Comparison of ENCODE assay signal across 11 cellular contexts in the genomic region with DNA sequence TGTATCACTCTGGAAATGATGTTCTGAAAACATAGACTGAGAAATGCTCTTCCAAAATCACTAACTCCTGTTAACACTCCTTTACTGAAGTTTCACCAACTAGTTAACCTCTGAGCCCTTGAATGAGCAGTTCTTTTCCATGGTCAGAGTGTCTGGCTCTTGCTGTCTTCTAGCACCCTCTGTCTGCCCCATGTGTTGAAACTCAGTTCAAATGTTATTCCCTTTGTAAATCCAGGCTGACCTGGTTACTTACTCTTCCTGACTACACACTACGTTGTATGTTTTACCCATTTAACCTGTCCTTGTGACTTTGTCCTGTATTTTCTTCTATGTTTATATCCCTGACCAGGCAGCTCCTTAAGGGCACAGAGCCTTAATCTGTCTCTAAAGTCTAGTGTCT.
DNase-seq lines count a peak whose midpoint lies in the region; ATAC-seq, FAIRE-seq and TF ChIP-seq lines count a peak whose summit lies in the region.
"Had no signal": no experiment of that assay in that cellular context is flagged by ENCODE, and none has a peak within 500 bp of the region (broad histone marks: within the 10 kb centered on the region; RNA-seq: fewer than 3 reads in every experiment).

No MANE protein-coding gene starts in this region.

- CTCF ChIA-PET in PC-3 (lab: Charles Lee): no interaction called here

- no peaks in the 10 kb centered on the region for H3K9me2 ChIP-seq in PC-3 (replicated peaks; ENCODE audit: low read length)

- no peaks in the 10 kb centered on the region for H4K20me1 ChIP-seq in PC-3 (ENCODE audit: low read length)

- WGBS in pancreas, 2 donors: 0 to 5% methylated on average over 1 of the region's 1 CpG
- 4 to 13% (median 12%) methylated on average over 1 of the region's 1 CpG for WGBS in spleen, 5 donors

- no peak overlapping the region for H3K27ac Mint-ChIP-seq in naive thymus-derived CD8-positive, alpha-beta T cell
- H3K27ac Mint-ChIP-seq: activated T-cell treated with anti-CD3 and anti-CD28 coated beads, Interleukin-2, amount 50 U/mL, for 72 hours; natural killer cell treated with Interleukin-12 subunit alpha and Interleukin-12 subunit beta and Interleukin-15 and Interleukin-18, amount 100 ng/mL, for 72 hours had no signal

- H3K4me3 Mint-ChIP-seq in naive thymus-derived CD8-positive, alpha-beta T cell: no peak overlapping the region
- H3K4me3 Mint-ChIP-seq: activated T-cell treated with anti-CD3 and anti-CD28 coated beads, Interleukin-2, amount 50 U/mL, for 72 hours; natural killer cell treated with Interleukin-12 subunit alpha and Interleukin-12 subunit beta and Interleukin-15 and Interleukin-18, amount 100 ng/mL, for 72 hours had no signal

- intact Hi-C loops in PC-3 (cut with micrococcal nuclease) (loop anchor here (1.0 kb wide), 1 partner anchor 459 kb away; no protein-coding TSS in a partner anchor), pancreas (cut with DNase I) (no loop called here), spleen (cut with DNase I; ENCODE audit: low total_unique reads) (no loop called here)

- H2AFZ ChIP-seq in PC-3 (ENCODE audit: low read length): no peak overlapping the region

- FAIRE-seq in pancreas (lab: Jason Lieb, UNC): no peak

- H3K9me3 Mint-ChIP-seq in naive thymus-derived CD8-positive, alpha-beta T cell: peaks cover 0 to 12% (median 4%) of the 10 kb centered on the region in 9 donors

- peak; percentile 56 for TF ChIP-seq CTCF in PC-3 (conservative IDR thresholded peaks at IDR 0.05; ENCODE audit: low read depth, low read length)
- TF ChIP-seq CTCF in pancreas (IDR thresholded peaks at IDR 0.05): no peak
- no peak for TF ChIP-seq CTCF in spleen (IDR thresholded peaks at IDR 0.05 in 8 of 11, conservative IDR thresholded peaks at IDR 0.05 in 3 of 11)
- no peak for TF ChIP-seq CTCF in omental fat pad (IDR thresholded peaks at IDR 0.05)

- no peak overlapping the region for H3K9ac ChIP-seq in PC-3 (ENCODE audit: low read length)

- peak; percentile 49 for ATAC-seq in PC-3
- ATAC-seq in pancreas: peak in 3 of 4 donors; percentile 39 to 58 (median 45)
- ATAC-seq in omental fat pad (ENCODE audit: low FRiP score): no peak
- ATAC-seq in HG02798 (IDR thresholded peaks at IDR 0.05; ENCODE audit: poor library complexity, unreplicated experiment): no peak
- ATAC-seq in naive thymus-derived CD8-positive, alpha-beta T cell: no peak
- ATAC-seq: activated T-cell treated with anti-CD3 and anti-CD28 coated beads, Interleukin-2, amount 50 U/mL, for 72 hours; natural killer cell treated with Interleukin-12 subunit alpha and Interleukin-12 subunit beta and Interleukin-15 and Interleukin-18, amount 100 ng/mL, for 72 hours had no signal

- no peak for TF ChIP-seq POLR2A in spleen (IDR thresholded peaks at IDR 0.05)

- POLR2A ChIA-PET in PC-3 (lab: Charles Lee; ENCODE audit: unreplicated experiment): no interaction called here
- POLR2A ChIA-PET in naive thymus-derived CD8-positive, alpha-beta T cell (lab: Charles Lee): no interaction called here

- H3K27ac ChIP-seq in PC-3 (ENCODE audit: low read length) (no peak overlapping the region), epithelial cell of prostate (no peak overlapping the region), pancreas (no peak overlapping the region), spleen (no peak overlapping the region)
- H3K27ac ChIP-seq: SJSA1 had no signal

- DNase-seq in HT-29 (ENCODE audit: low spot score): peak; percentile 16
- DNase-seq in PC-3: peak; percentile 30
- peak; percentile 14 for DNase-seq in epithelial cell of prostate (ENCODE audit: low read depth, low spot score)
- DNase-seq in pancreas: no peak
- DNase-seq in spleen: no peak
- DNase-seq in omental fat pad (ENCODE audit: low spot score): no peak
- no peak for DNase-seq in naive thymus-derived CD8-positive, alpha-beta T cell
- DNase-seq: activated T-cell treated with anti-CD3 and anti-CD28 coated beads, Interleukin-2, amount 50 U/mL, for 72 hours had no signal

- no peaks in the 10 kb centered on the region for H3F3A ChIP-seq in PC-3 (ENCODE audit: low read length, unreplicated experiment)

- no peak overlapping the region for H3K4me2 ChIP-seq in PC-3 (ENCODE audit: low read length)

- no peaks in the 10 kb centered on the region for H3K4me1 ChIP-seq in PC-3 (ENCODE audit: insufficient read depth, low read length)
- no peaks in the 10 kb centered on the region for H3K4me1 ChIP-seq in pancreas
- H3K4me1 ChIP-seq in spleen: no peaks in the 10 kb centered on the region
- H3K4me1 ChIP-seq: SJSA1 had no signal

- no peaks in the 10 kb centered on the region for H3K79me2 ChIP-seq in PC-3 (ENCODE audit: low read length)

- no peaks in the 10 kb centered on the region for H3K9me3 ChIP-seq in PC-3 (ENCODE audit: low read length)
- no peaks in the 10 kb centered on the region for H3K9me3 ChIP-seq in pancreas
- no peaks in the 10 kb centered on the region for H3K9me3 ChIP-seq in spleen
- H3K9me3 ChIP-seq: SJSA1 had no signal

- no TSS peak for BruUV-seq in PC-3 (replicated peaks; lab: Mats Ljungman, UMichigan)

- H3K4me3 ChIP-seq in PC-3 (ENCODE audit: low read length): no peak overlapping the region
- no peak overlapping the region for H3K4me3 ChIP-seq in pancreas
- no peak overlapping the region for H3K4me3 ChIP-seq in spleen
- H3K4me3 ChIP-seq: SJSA1 had no signal

- peaks cover 3% of the 10 kb centered on the region; the same call in 1 of the 2 replicates for H3K27me3 ChIP-seq in PC-3 (ENCODE audit: low read length)
- H3K27me3 ChIP-seq in pancreas: no peaks in the 10 kb centered on the region
- H3K27me3 ChIP-seq in spleen (replicated peaks in 1 of 7): no peaks in the 10 kb centered on the region
- H3K27me3 ChIP-seq: SJSA1 had no signal

- no peaks in the 10 kb centered on the region for H3K36me3 Mint-ChIP-seq in naive thymus-derived CD8-positive, alpha-beta T cell
- H3K36me3 Mint-ChIP-seq: natural killer cell treated with Interleukin-12 subunit alpha and Interleukin-12 subunit beta and Interleukin-15 and Interleukin-18, amount 100 ng/mL, for 72 hours had no signal

- H3K36me3 ChIP-seq in PC-3 (ENCODE audit: low read depth, low read length) (no peaks in the 10 kb centered on the region), pancreas (no peaks in the 10 kb centered on the region), spleen (no peaks in the 10 kb centered on the region)
- H3K36me3 ChIP-seq: SJSA1 had no signal

- no peaks in the 10 kb centered on the region for H3K27me3 Mint-ChIP-seq in naive thymus-derived CD8-positive, alpha-beta T cell
- H3K27me3 Mint-ChIP-seq: natural killer cell treated with Interleukin-12 subunit alpha and Interleukin-12 subunit beta and Interleukin-15 and Interleukin-18, amount 100 ng/mL, for 72 hours had no signal

- H3K4me1 Mint-ChIP-seq in naive thymus-derived CD8-positive, alpha-beta T cell: no peaks in the 10 kb centered on the region

Comparison
In these comparisons a context has a peak if more than half of its experiments do, and no peak if none do; other contexts are left out.
1. DNase-seq: peak in HT-29 (single experiment), PC-3 (single experiment) and epithelial cell of prostate (single experiment); none in pancreas (0 of 6), spleen (single experiment), omental fat pad (single experiment) and naive thymus-derived CD8-positive, alpha-beta T cell (0 of 10).
2. ATAC-seq: peak in PC-3 (single experiment) and pancreas (3 of 4); none in omental fat pad (single experiment), HG02798 (single experiment) and naive thymus-derived CD8-positive, alpha-beta T cell (0 of 2).